ENCODE assay signal across 8 cellular contexts in genomic region chr7:73220357-73220756, GRCh38.
DNase-seq lines count a peak whose midpoint lies in the region; ATAC-seq and TF ChIP-seq lines count a peak whose summit lies in the region.
"Not testable (repeated sequence)": the region's sequence is repeated elsewhere in the genome, so short reads cannot be mapped to it uniquely, and the experiment has no call there.

No MANE protein-coding gene starts in this region.

- not testable (repeated sequence) for H3K9me3 ChIP-seq in right lobe of liver; aorta (ENCODE audit: control insufficient read depth, low read length)

- not testable (repeated sequence) for H3K27me3 ChIP-seq in right lobe of liver; aorta (ENCODE audit: control insufficient read depth in 1 of 2, insufficient read depth in 2 of 2, low read length in 1 of 2)

- peak; percentile 73 for ATAC-seq in GM18861 (IDR thresholded peaks at IDR 0.05; ENCODE audit: unreplicated experiment)
- peak; percentile 73 for ATAC-seq in GM19455 (IDR thresholded peaks at IDR 0.05; ENCODE audit: unreplicated experiment)
- ATAC-seq in GM21825 (IDR thresholded peaks at IDR 0.05; ENCODE audit: unreplicated experiment): peak; percentile 79
- ATAC-seq in HG02981 (IDR thresholded peaks at IDR 0.05; ENCODE audit: unreplicated experiment): peak; percentile 72
- ATAC-seq in HG03378 (IDR thresholded peaks at IDR 0.05; ENCODE audit: unreplicated experiment): peak; percentile 83
- ATAC-seq in activated naive CD8-positive, alpha-beta T cell treated with anti-CD3 and anti-CD28 coated beads, Interleukin-2, amount 10 ng/mL, durations not matched to agents 7 days and 5 days (ENCODE audit: low read depth): peak; percentile 43
- ATAC-seq in right lobe of liver: peak; percentile 64 to 75 (median 69)
- peak; percentile 49 for ATAC-seq in aorta (ENCODE audit: low FRiP score)

- H3K4me3 ChIP-seq in right lobe of liver; aorta (ENCODE audit: low read length in 2 of 2): not testable (repeated sequence)

- H3K27me3 Mint-ChIP-seq in activated naive CD8-positive, alpha-beta T cell treated with anti-CD3 and anti-CD28 coated beads, Interleukin-2, amount 10 ng/mL, durations not matched to agents 7 days and 5 days: not testable (repeated sequence)

- POLR2A ChIA-PET in activated naive CD8-positive, alpha-beta T cell treated with anti-CD3 and anti-CD28 coated beads, Interleukin-2, amount 10 ng/mL, durations not matched to agents 7 days and 5 days (lab: Charles Lee): not testable (repeated sequence)

- H3K4me1 ChIP-seq in right lobe of liver; aorta (ENCODE audit: control insufficient read depth in 1 of 2, insufficient read depth in 2 of 2, low read length in 2 of 2): not testable (repeated sequence)

- not testable (repeated sequence) for H3K9me3 Mint-ChIP-seq in activated naive CD8-positive, alpha-beta T cell treated with anti-CD3 and anti-CD28 coated beads, Interleukin-2, amount 10 ng/mL, durations not matched to agents 7 days and 5 days

- not testable (repeated sequence) for H3K27ac ChIP-seq in right lobe of liver; aorta (ENCODE audit: low read depth in 1 of 2, low read length in 2 of 2)

- not testable (repeated sequence) for DNase-seq in activated naive CD8-positive, alpha-beta T cell treated with anti-CD3 and anti-CD28 coated beads, Interleukin-2, amount 10 ng/mL, durations not matched to agents 7 days and 5 days; right lobe of liver; aorta

- intact Hi-C loops in right lobe of liver (cut with DNase I); aorta (cut with DNase I): not testable (repeated sequence)

- no CpG with 5 or more reads among the region's 15 CpGs for WGBS in right lobe of liver (ENCODE audit: insufficient coverage, low coverage, low lambda C conversion rate, missing lambda C conversion rate)
- WGBS in aorta, 2 donors: no CpG with 5 or more reads among the region's 15 CpGs

- H3K4me1 Mint-ChIP-seq in activated naive CD8-positive, alpha-beta T cell treated with anti-CD3 and anti-CD28 coated beads, Interleukin-2, amount 10 ng/mL, durations not matched to agents 7 days and 5 days: not testable (repeated sequence)

- not testable (repeated sequence) for H3K27ac Mint-ChIP-seq in activated naive CD8-positive, alpha-beta T cell treated with anti-CD3 and anti-CD28 coated beads, Interleukin-2, amount 10 ng/mL, durations not matched to agents 7 days and 5 days

- TF ChIP-seq CTCF in right lobe of liver (IDR thresholded peaks at IDR 0.05): not testable (repeated sequence)

- H3K36me3 Mint-ChIP-seq in activated naive CD8-positive, alpha-beta T cell treated with anti-CD3 and anti-CD28 coated beads, Interleukin-2, amount 10 ng/mL, durations not matched to agents 7 days and 5 days: not testable (repeated sequence)

- not testable (repeated sequence) for H3K36me3 ChIP-seq in right lobe of liver; aorta (ENCODE audit: control insufficient read depth in 1 of 2, insufficient read depth in 2 of 2, low read length in 1 of 2)

- not testable (repeated sequence) for H3K4me3 Mint-ChIP-seq in activated naive CD8-positive, alpha-beta T cell treated with anti-CD3 and anti-CD28 coated beads, Interleukin-2, amount 10 ng/mL, durations not matched to agents 7 days and 5 days

- TF ChIP-seq POLR2A in right lobe of liver (IDR thresholded peaks at IDR 0.05): not testable (repeated sequence)
